In genomic region chr12:115411121-115411520, GRCh38 we compare ENCODE assay signal across 25 cellular contexts.
DNase-seq lines count a peak whose midpoint lies in the region; ATAC-seq, FAIRE-seq and TF ChIP-seq lines count a peak whose summit lies in the region.
"Had no signal": no experiment of that assay in that cellular context is flagged by ENCODE, and none has a peak within 500 bp of the region (broad histone marks: within the 10 kb centered on the region; RNA-seq: fewer than 3 reads in every experiment).

No MANE protein-coding gene starts in this region.

- no peaks in the 10 kb centered on the region for H3K9me3 Mint-ChIP-seq in endodermal cell
- H3K9me3 Mint-ChIP-seq in activated CD8-positive, alpha-beta T cell treated with anti-CD3 and anti-CD28 coated beads, Interleukin-2, amount 10 ng/mL, durations not matched to agents 7 days and 5 days (ENCODE audit: insufficient read depth) = no peaks in the 10 kb centered on the region
- H3K9me3 Mint-ChIP-seq: H9 had no signal

- no peak for TF ChIP-seq CTCF in endodermal cell (conservative IDR thresholded peaks at IDR 0.05)

- H3K9me3 ChIP-seq in endodermal cell (ENCODE audit: control insufficient read depth, low read length) = no peaks in the 10 kb centered on the region
- H3K9me3 ChIP-seq: BLaER1 had no signal

- H3K27me3 ChIP-seq in endodermal cell (ENCODE audit: control insufficient read depth, insufficient read depth, low read length, poor library complexity, severe bottlenecking) = peaks cover 6% of the 10 kb centered on the region
- H3K27me3 ChIP-seq: BLaER1 had no signal

- H3K4me3 Mint-ChIP-seq in endodermal cell = no peak overlapping the region
- H3K4me3 Mint-ChIP-seq in activated CD8-positive, alpha-beta T cell treated with anti-CD3 and anti-CD28 coated beads, Interleukin-2, amount 10 ng/mL, durations not matched to agents 7 days and 5 days = no peak overlapping the region
- H3K4me3 Mint-ChIP-seq: CD4-positive, alpha-beta memory T cell; H9; IgD-negative memory B cell had no signal

- H3K4me1 ChIP-seq in endodermal cell (ENCODE audit: control insufficient read depth, insufficient read depth, low read length) = no peaks in the 10 kb centered on the region
- H3K4me1 ChIP-seq: BLaER1 had no signal

- no peak for FAIRE-seq in frontal cortex (lab: Jason Lieb, UNC)
- FAIRE-seq: A204.1, GM12878, HTR-8/SVneo had no signal

- H3K4me1 Mint-ChIP-seq in endodermal cell = peaks cover 38% of the 10 kb centered on the region
- H3K4me1 Mint-ChIP-seq in activated CD8-positive, alpha-beta T cell treated with anti-CD3 and anti-CD28 coated beads, Interleukin-2, amount 10 ng/mL, durations not matched to agents 7 days and 5 days (ENCODE audit: low read depth) = no peaks in the 10 kb centered on the region
- H3K4me1 Mint-ChIP-seq: CD4-positive, alpha-beta memory T cell; IgD-negative memory B cell had no signal

- peak; percentile 78 for DNase-seq in Daoy (ENCODE audit: low read depth)
- DNase-seq in M059J (ENCODE audit: low read depth) = peak; percentile 56
- peak; percentile 76 for DNase-seq in endodermal cell
- DNase-seq in lung microvascular endothelial cell (ENCODE audit: low read depth in 2 of 2) = peak; percentile 10 to 43
- no peak for DNase-seq in activated CD8-positive, alpha-beta T cell treated with anti-CD3 and anti-CD28 coated beads, Interleukin-2, amount 10 ng/mL, durations not matched to agents 7 days and 5 days
- DNase-seq in frontal cortex (ENCODE audit: low spot score in 2 of 2) = no peak
- DNase-seq: CD4-positive, alpha-beta memory T cell; DMS153; EL; H9; Karpas-422; MM.1S; NCI-H1092; NCI-H1436 treated with DMSO at 0.1 percent for 48 hours; NCI-H2029; NCI-H446 treated with DMSO at 0.1 percent for 48 hours had no signal

- H3K4me3 ChIP-seq in endodermal cell (ENCODE audit: low read length) = no peak overlapping the region
- H3K4me3 ChIP-seq: BLaER1, GM12878 had no signal

- POLR2A ChIA-PET in activated CD8-positive, alpha-beta T cell treated with anti-CD3 and anti-CD28 coated beads, Interleukin-2, amount 10 ng/mL, durations not matched to agents 7 days and 5 days (lab: Charles Lee) = no interaction called here

- no peak for ATAC-seq in activated CD8-positive, alpha-beta T cell treated with anti-CD3 and anti-CD28 coated beads, Interleukin-2, amount 10 ng/mL, durations not matched to agents 7 days and 5 days
- no peak for ATAC-seq in HG03135 (IDR thresholded peaks at IDR 0.05; ENCODE audit: unreplicated experiment)
- no peak for ATAC-seq in GM18858 (IDR thresholded peaks at IDR 0.05; ENCODE audit: unreplicated experiment)
- ATAC-seq: GM12878, Panc1 had no signal

- CTCF ChIA-PET in activated CD8-positive, alpha-beta T cell treated with anti-CD3 and anti-CD28 coated beads, Interleukin-2, amount 10 ng/mL, durations not matched to agents 7 days and 5 days (lab: Charles Lee) = no interaction called here

- H3K36me3 Mint-ChIP-seq in endodermal cell (ENCODE audit: low read depth) = no peaks in the 10 kb centered on the region
- no peaks in the 10 kb centered on the region for H3K36me3 Mint-ChIP-seq in activated CD8-positive, alpha-beta T cell treated with anti-CD3 and anti-CD28 coated beads, Interleukin-2, amount 10 ng/mL, durations not matched to agents 7 days and 5 days (ENCODE audit: low read depth)
- H3K36me3 Mint-ChIP-seq: CD4-positive, alpha-beta memory T cell; IgD-negative memory B cell had no signal

- no peak overlapping the region for H3K27ac ChIP-seq in endodermal cell (ENCODE audit: low read depth, low read length)
- H3K27ac ChIP-seq: BLaER1, HL-60 had no signal

- H3K9ac ChIP-seq in endodermal cell (ENCODE audit: extremely low read depth, low read length, poor library complexity, severe bottlenecking) = no peak overlapping the region
- H3K9ac ChIP-seq: BLaER1 had no signal

- no peak overlapping the region for H3K27ac Mint-ChIP-seq in endodermal cell
- H3K27ac Mint-ChIP-seq in activated CD8-positive, alpha-beta T cell treated with anti-CD3 and anti-CD28 coated beads, Interleukin-2, amount 10 ng/mL, durations not matched to agents 7 days and 5 days = no peak overlapping the region
- H3K27ac Mint-ChIP-seq: CD4-positive, alpha-beta memory T cell; H9; IgD-negative memory B cell had no signal

- peaks cover 7% of the 10 kb centered on the region for H3K27me3 Mint-ChIP-seq in endodermal cell (ENCODE audit: insufficient read depth)
- H3K27me3 Mint-ChIP-seq in activated CD8-positive, alpha-beta T cell treated with anti-CD3 and anti-CD28 coated beads, Interleukin-2, amount 10 ng/mL, durations not matched to agents 7 days and 5 days (ENCODE audit: low read depth) = no peaks in the 10 kb centered on the region
- H3K27me3 Mint-ChIP-seq: CD4-positive, alpha-beta memory T cell had no signal

- H3K36me3 ChIP-seq in endodermal cell (ENCODE audit: control insufficient read depth, insufficient read depth, low read length) = no peaks in the 10 kb centered on the region
- H3K36me3 ChIP-seq: BLaER1 had no signal

- 36 to 42% methylated on average over 5 to 7 of the region's 7 CpGs for WGBS in endodermal cell (ENCODE audit: insufficient coverage in 1 of 2, insufficient read length in 1 of 2), 2 experiments

Comparison
In these comparisons a context has a peak if more than half of its experiments do, and no peak if none do; other contexts are left out.
1. DNase-seq: peak in Daoy (single experiment), M059J (single experiment), endodermal cell (single experiment) and lung microvascular endothelial cell (2 of 2); none in activated CD8-positive, alpha-beta T cell treated with anti-CD3 and anti-CD28 coated beads, Interleukin-2, amount 10 ng/mL, durations not matched to agents 7 days and 5 days (single experiment) and frontal cortex (0 of 2).